In genomic region chr2:58938988-58939387, GRCh38 we compare ENCODE assay signal across 26 cellular contexts.
"Had no signal": no experiment of that assay in that cellular context is flagged by ENCODE, and none has a peak within 500 bp of the region (broad histone marks: within the 10 kb centered on the region; RNA-seq: fewer than 3 reads in every experiment).

No MANE protein-coding gene starts in this region.

- H3K27ac Mint-ChIP-seq: activated CD4-positive, alpha-beta memory T cell treated with anti-CD3 and anti-CD28 coated beads, Interleukin-2, amount 10 ng/mL, durations not matched to agents 7 days and 5 days; activated CD4-positive, alpha-beta T cell treated with anti-CD3 and anti-CD28 coated beads, Interleukin-2, amount 10 ng/mL, durations not matched to agents 7 days and 5 days; activated naive CD4-positive, alpha-beta T cell treated with anti-CD3 and anti-CD28 coated beads, Interleukin-2, amount 10 ng/mL, durations not matched to agents 7 days and 5 days; activated naive CD8-positive, alpha-beta T cell treated with anti-CD3 and anti-CD28 coated beads, Interleukin-2, amount 10 ng/mL, durations not matched to agents 7 days and 5 days; activated T-cell treated with anti-CD3 and anti-CD28 coated beads, Interleukin-2, amount 50 U/mL, for 24 hours; natural killer cell; neural progenitor cell; WTC11 had no signal

- H3K4me3 ChIP-seq: colonic mucosa, gastrocnemius medialis, hepatocyte, neural progenitor cell, right atrium auricular region, spleen, transverse colon had no signal

- H3K4me1 ChIP-seq: colonic mucosa, gastrocnemius medialis, neural progenitor cell, parathyroid adenoma, right atrium auricular region, spleen, transverse colon had no signal

- H3K4me1 Mint-ChIP-seq: activated CD4-positive, alpha-beta memory T cell treated with anti-CD3 and anti-CD28 coated beads, Interleukin-2, amount 10 ng/mL, durations not matched to agents 7 days and 5 days; activated CD4-positive, alpha-beta T cell treated with anti-CD3 and anti-CD28 coated beads, Interleukin-2, amount 10 ng/mL, durations not matched to agents 7 days and 5 days; activated naive CD4-positive, alpha-beta T cell treated with anti-CD3 and anti-CD28 coated beads, Interleukin-2, amount 10 ng/mL, durations not matched to agents 7 days and 5 days; activated naive CD8-positive, alpha-beta T cell treated with anti-CD3 and anti-CD28 coated beads, Interleukin-2, amount 10 ng/mL, durations not matched to agents 7 days and 5 days; central memory CD8-positive, alpha-beta T cell; natural killer cell; neural progenitor cell had no signal

- H3K4me2 ChIP-seq: hepatocyte, neural progenitor cell had no signal

- H3K27me3 ChIP-seq: colonic mucosa, gastrocnemius medialis, hepatocyte, neural progenitor cell, right atrium auricular region, spleen, transverse colon had no signal

- H3K36me3 Mint-ChIP-seq: activated naive CD4-positive, alpha-beta T cell treated with anti-CD3 and anti-CD28 coated beads, Interleukin-2, amount 10 ng/mL, durations not matched to agents 7 days and 5 days; activated naive CD8-positive, alpha-beta T cell treated with anti-CD3 and anti-CD28 coated beads, Interleukin-2, amount 10 ng/mL, durations not matched to agents 7 days and 5 days; natural killer cell had no signal

- FAIRE-seq: bronchial epithelial cell, endometrium, keratinocyte had no signal

- H3K4me3 Mint-ChIP-seq: activated CD4-positive, alpha-beta memory T cell treated with anti-CD3 and anti-CD28 coated beads, Interleukin-2, amount 10 ng/mL, durations not matched to agents 7 days and 5 days; activated CD4-positive, alpha-beta T cell treated with anti-CD3 and anti-CD28 coated beads, Interleukin-2, amount 10 ng/mL, durations not matched to agents 7 days and 5 days; activated naive CD4-positive, alpha-beta T cell treated with anti-CD3 and anti-CD28 coated beads, Interleukin-2, amount 10 ng/mL, durations not matched to agents 7 days and 5 days; activated naive CD8-positive, alpha-beta T cell treated with anti-CD3 and anti-CD28 coated beads, Interleukin-2, amount 10 ng/mL, durations not matched to agents 7 days and 5 days; activated T-cell treated with anti-CD3 and anti-CD28 coated beads, Interleukin-2, amount 50 U/mL, for 24 hours; central memory CD8-positive, alpha-beta T cell; natural killer cell; neural progenitor cell; WTC11 had no signal

- H3K79me2 ChIP-seq: hepatocyte, parathyroid adenoma had no signal

- H2AFZ ChIP-seq: hepatocyte, neural progenitor cell, parathyroid adenoma had no signal

- H3K9me3 ChIP-seq: colonic mucosa, gastrocnemius medialis, right atrium auricular region, transverse colon had no signal

- H3K9ac ChIP-seq: neural progenitor cell, parathyroid adenoma had no signal

- H3K36me3 ChIP-seq: colonic mucosa, gastrocnemius medialis, neural progenitor cell, right atrium auricular region, spleen, transverse colon had no signal

- ATAC-seq: gastrocnemius medialis, left colon, natural killer cell, WTC11 had no signal

- DNase-seq: activated CD4-positive, alpha-beta memory T cell treated with anti-CD3 and anti-CD28 coated beads, Interleukin-2, amount 10 ng/mL, durations not matched to agents 7 days and 5 days; activated CD4-positive, alpha-beta T cell treated with anti-CD3 and anti-CD28 coated beads for 1 hour; activated CD4-positive, alpha-beta T cell treated with anti-CD3 and anti-CD28 coated beads, Interleukin-2, amount 10 ng/mL, durations not matched to agents 7 days and 5 days; activated CD8-positive, alpha-beta memory T cell treated with anti-CD3 and anti-CD28 coated beads, Interleukin-2, amount 50 U/mL, for 48 hours; activated gamma-delta T cell; activated naive CD4-positive, alpha-beta T cell treated with anti-CD3 and anti-CD28 coated beads, Interleukin-2, amount 10 ng/mL, durations not matched to agents 7 days and 5 days; activated naive CD8-positive, alpha-beta T cell treated with anti-CD3 and anti-CD28 coated beads, Interleukin-2, amount 10 ng/mL, durations not matched to agents 7 days and 5 days; activated T-cell treated with anti-CD3 and anti-CD28 coated beads, Interleukin-2, amount 50 U/mL, for 24 hours; colonic mucosa; effector CD8-positive, alpha-beta T cell; gastrocnemius medialis; left colon; natural killer cell; occipital lobe; spleen; stimulated activated naive CD4-positive, alpha-beta T cell treated with Interleukin-2 at 50 U/mL for 16 hours; transverse colon had no signal

- H3K27ac ChIP-seq: colonic mucosa, gastrocnemius medialis, hepatocyte, neural progenitor cell, parathyroid adenoma, right atrium auricular region, spleen, transverse colon had no signal

- H3K9me3 Mint-ChIP-seq: activated CD4-positive, alpha-beta T cell treated with anti-CD3 and anti-CD28 coated beads, Interleukin-2, amount 10 ng/mL, durations not matched to agents 7 days and 5 days; activated naive CD4-positive, alpha-beta T cell treated with anti-CD3 and anti-CD28 coated beads, Interleukin-2, amount 10 ng/mL, durations not matched to agents 7 days and 5 days; activated naive CD8-positive, alpha-beta T cell treated with anti-CD3 and anti-CD28 coated beads, Interleukin-2, amount 10 ng/mL, durations not matched to agents 7 days and 5 days had no signal

- H3K27me3 Mint-ChIP-seq: activated CD4-positive, alpha-beta memory T cell treated with anti-CD3 and anti-CD28 coated beads, Interleukin-2, amount 10 ng/mL, durations not matched to agents 7 days and 5 days; activated CD4-positive, alpha-beta T cell treated with anti-CD3 and anti-CD28 coated beads, Interleukin-2, amount 10 ng/mL, durations not matched to agents 7 days and 5 days; activated naive CD4-positive, alpha-beta T cell treated with anti-CD3 and anti-CD28 coated beads, Interleukin-2, amount 10 ng/mL, durations not matched to agents 7 days and 5 days; activated naive CD8-positive, alpha-beta T cell treated with anti-CD3 and anti-CD28 coated beads, Interleukin-2, amount 10 ng/mL, durations not matched to agents 7 days and 5 days; activated T-cell treated with anti-CD3 and anti-CD28 coated beads, Interleukin-2, amount 50 U/mL, for 24 hours; central memory CD8-positive, alpha-beta T cell had no signal
